2 cellular contexts compared by ENCODE assay signal in the genomic region with DNA sequence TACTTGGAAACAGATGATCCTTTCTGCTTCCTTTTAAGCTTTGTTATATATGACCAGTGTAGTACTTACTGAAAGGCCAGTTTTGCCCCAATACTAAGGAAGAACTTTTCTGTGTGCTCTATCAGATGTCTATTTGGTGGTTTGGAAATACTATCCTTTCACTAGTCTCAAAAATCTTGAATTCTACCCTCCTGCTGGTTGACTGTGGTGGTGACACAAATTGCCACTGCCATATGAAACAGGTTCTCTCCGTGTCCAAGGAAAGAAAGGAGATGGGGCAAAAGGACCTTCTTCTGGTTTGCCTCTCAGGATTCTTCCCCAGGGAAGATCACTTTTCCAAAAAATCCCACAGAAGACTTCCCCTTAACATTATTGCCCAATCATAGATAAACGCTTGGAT.
TF ChIP-seq lines count a peak whose summit lies in the region.

No MANE protein-coding gene starts in this region.

TF ChIP-seq in GM23338, 12 proteins besides CTCF, POLR2A, EP300 and RAD21 (continued from another document):
- TF ChIP-seq REST (IDR thresholded peaks at IDR 0.05; ENCODE audit: unreplicated experiment) (no peak), EZH2phosphoT487 (IDR thresholded peaks at IDR 0.05; ENCODE audit: unreplicated experiment) (no peak), ZNF331 (CRISPR knock-in tag; IDR thresholded peaks at IDR 0.05; ENCODE audit: low read depth) (no peak), JUNB (IDR thresholded peaks at IDR 0.05; ENCODE audit: unreplicated experiment) (no peak), ZNF462 (CRISPR knock-in tag; IDR thresholded peaks at IDR 0.05) (no peak), ETS1 (IDR thresholded peaks at IDR 0.05) (no peak), NANOG (IDR thresholded peaks at IDR 0.05; ENCODE audit: borderline replicate concordance) (no peak)

TF ChIP-seq in HCT116, 20 proteins besides CTCF, POLR2A, EP300 and RAD21 (continued from another document):
- TF ChIP-seq REST (IDR thresholded peaks at IDR 0.05; ENCODE audit: low read depth): no peak
